In genomic region chr19:45440873-45441654, GRCh38 we compare ENCODE assay signal across 8 cellular contexts. TPM values are rescaled to one million over a fixed set of nuclear protein-coding genes. Genes with fewer than 3 reads are reported as not detected.
A peak's percentile ranks its signal among the peaks of the same experiment; 100 is the strongest.
DNase-seq lines count a peak whose midpoint lies in the region; ATAC-seq and TF ChIP-seq lines count a peak whose summit lies in the region.

No MANE protein-coding gene starts in this region.

- H3K9me3 ChIP-seq in Caco-2 (no peaks in the 10 kb centered on the region), MG63 (no peaks in the 10 kb centered on the region), neuronal stem cell (replicated peaks in 1 of 2; ENCODE audit: control insufficient read depth in 2 of 2, insufficient read depth in 1 of 2, low read depth in 1 of 2, low read length in 2 of 2) (no peaks in the 10 kb centered on the region)

- H3K27me3 ChIP-seq in Caco-2 (replicated peaks; ENCODE audit: control insufficient read depth, insufficient read depth, low read length): no peaks in the 10 kb centered on the region
- H3K27me3 ChIP-seq in MG63: no peaks in the 10 kb centered on the region
- H3K27me3 ChIP-seq in neuronal stem cell (ENCODE audit: control insufficient read depth in 3 of 3, insufficient read depth in 3 of 3, low read depth in 1 of 3, low read length in 3 of 3): no peaks in the 10 kb centered on the region

- TF ChIP-seq CTCF in Caco-2 (IDR thresholded peaks at IDR 0.05; ENCODE audit: insufficient read depth in 1 of 2, low read depth in 1 of 2, low read length in 1 of 2, severe bottlenecking in 1 of 2, unreplicated experiment in 1 of 2): no peak

- peak overlapping the region; percentile 88 for H3K27ac Mint-ChIP-seq in Caco-2 (ENCODE audit: unreplicated experiment)

- no peak overlapping the region for H3K4ac ChIP-seq in neuronal stem cell (ENCODE audit: low read length)

- H3K36me3 ChIP-seq in Caco-2 (ENCODE audit: control insufficient read depth, insufficient read depth, low read length) (no peaks in the 10 kb centered on the region), MG63 (no peaks in the 10 kb centered on the region), neuronal stem cell (replicated peaks in 1 of 2; ENCODE audit: control insufficient read depth in 2 of 2, insufficient read depth in 2 of 2, low read length in 2 of 2) (no peaks in the 10 kb centered on the region)

- peaks cover 21% of the 10 kb centered on the region for H3K36me3 Mint-ChIP-seq in Caco-2 (ENCODE audit: insufficient read depth, unreplicated experiment)

- no peak overlapping the region for H3K4me2 ChIP-seq in neuronal stem cell (ENCODE audit: insufficient read depth, low read length, poor library complexity, severe bottlenecking)

- no peak overlapping the region for H3K23ac ChIP-seq in neuronal stem cell (ENCODE audit: low read depth, low read length, poor library complexity)

- H2BK5ac ChIP-seq in neuronal stem cell (ENCODE audit: low read length): no peak overlapping the region

- peak overlapping the region; percentile 11 for H2BK12ac ChIP-seq in neuronal stem cell (ENCODE audit: low read length)

- no TSS peak for BruUV-seq in Caco-2 (replicated peaks; lab: Mats Ljungman, UMichigan)

- no peaks in the 10 kb centered on the region for H3K27me3 Mint-ChIP-seq in Caco-2 (ENCODE audit: insufficient read depth, unreplicated experiment)

- POLR2A ChIA-PET in Caco-2 (lab: Charles Lee): interaction anchor here (0.6 to 1.0 kb wide), 3 partner anchors 13 to 29 kb away, joined by 3 to 7 read pairs (median 4); partner anchors contain the start of gene FOSB

- peaks cover 28% of the 10 kb centered on the region for H3K4me1 Mint-ChIP-seq in Caco-2 (ENCODE audit: low read depth, unreplicated experiment)

- intact Hi-C loops in Caco-2 (cut with micrococcal nuclease; ENCODE audit: unreplicated experiment): loop anchor here (2.0 kb wide), 1 partner anchor 14 kb away; no protein-coding TSS in a partner anchor

- H3K9me3 Mint-ChIP-seq in Caco-2 (ENCODE audit: unreplicated experiment): no peaks in the 10 kb centered on the region

- no peak overlapping the region for H4K91ac ChIP-seq in neuronal stem cell (ENCODE audit: low read depth, low read length, poor library complexity)

- H3K18ac ChIP-seq in neuronal stem cell (ENCODE audit: low read length): peak overlapping the region; percentile 78

- H2BK120ac ChIP-seq in neuronal stem cell (ENCODE audit: low read depth, low read length): no peak overlapping the region

- peak; percentile 39 to 66 for DNase-seq in Caco-2
- peak; percentile 41 for DNase-seq in MG63
- DNase-seq in cerebellar cortex (ENCODE audit: low spot score): peak; percentile 75
- DNase-seq in neuronal stem cell (ENCODE audit: low spot score): no peak
- no peak for DNase-seq in putamen (ENCODE audit: low spot score)
- DNase-seq in NCI-H345 treated with DMSO at 0.1 percent for 48 hours (lab: John Stamatoyannopoulos, UW; ENCODE audit: unreplicated experiment): no peak

- H2BK15ac ChIP-seq in neuronal stem cell (ENCODE audit: low read length): no peak overlapping the region

- no peak overlapping the region for H4K8ac ChIP-seq in neuronal stem cell (ENCODE audit: low read depth, low read length)

- no peak overlapping the region for H3K9ac ChIP-seq in neuronal stem cell (ENCODE audit: low read depth, low read length, poor library complexity)

- H3K4me3 Mint-ChIP-seq in Caco-2 (ENCODE audit: unreplicated experiment): peak overlapping the region; percentile 84

- no peak overlapping the region for H3K14ac ChIP-seq in neuronal stem cell (ENCODE audit: low read length)

- WGBS in neuronal stem cell (ENCODE audit: extremely low coverage in 2 of 2, insufficient read length in 2 of 2, insufficient replicate concordance in 1 of 2), 2 donors: no CpG with 5 or more reads among the region's 9 CpGs

- no peak overlapping the region for H2AK5ac ChIP-seq in neuronal stem cell (ENCODE audit: low read depth, low read length)

- ATAC-seq in HG02571 (IDR thresholded peaks at IDR 0.05; ENCODE audit: unreplicated experiment) (no peak), HG03135 (IDR thresholded peaks at IDR 0.05; ENCODE audit: unreplicated experiment) (no peak)

- H3K4me3 ChIP-seq in Caco-2 (ENCODE audit: low read depth, low read length): no peak overlapping the region
- no peak overlapping the region for H3K4me3 ChIP-seq in MG63
- no peak overlapping the region for H3K4me3 ChIP-seq in neuronal stem cell (ENCODE audit: low read length in 2 of 2)

- no peaks in the 10 kb centered on the region for H3K79me1 ChIP-seq in neuronal stem cell (ENCODE audit: low read depth, low read length)

- no peak overlapping the region for H3K27ac ChIP-seq in neuronal stem cell (replicated peaks; ENCODE audit: low read length)

- peak overlapping the region; percentile 18 for H2AFZ ChIP-seq in neuronal stem cell (ENCODE audit: low read length)

- CTCF ChIA-PET in Caco-2 (lab: Charles Lee): interaction anchor here (0.7 to 3.0 kb wide), 8 partner anchors 12 to 59 kb away, joined by 3 to 261 read pairs (median 12); partner anchors contain the start of gene FOSB

- H3K4me1 ChIP-seq in Caco-2 (peaks cover 25% of the 10 kb centered on the region), neuronal stem cell (ENCODE audit: control insufficient read depth in 2 of 2, insufficient read depth in 1 of 2, low read depth in 1 of 2, low read length in 2 of 2) (peaks cover 14 to 24% of the 10 kb centered on the region in 2 donors)

RNA-seq across cellular contexts. Expression of gene ERCC1, which starts 17.3 kb away (rescaled TPM):
- 43.5 and 51.0 TPM in 2 replicates for total RNA-seq in Caco-2 (2022)
- total RNA-seq in MG63 (2014; rRNA removed; shearing (Covaris generic); ENCODE audit: low replicate concordance): 118 and 167 TPM in 2 replicates
- polyA plus RNA-seq in neuronal stem cell (2013, experiment 1 of 2): 90.0 TPM
- 87.6 TPM for polyA plus RNA-seq in neuronal stem cell (2013, experiment 2 of 2)

RNA-seq across cellular contexts. Expression of gene FOSB, which starts 26.7 kb away (rescaled TPM):
- total RNA-seq in Caco-2 (2022): 6.4 TPM in 2 replicates
- total RNA-seq in MG63 (2014; rRNA removed; shearing (Covaris generic); ENCODE audit: low replicate concordance): 0.33 TPM in 1 of 2 replicates, not detected in the other
- 8.5 TPM for polyA plus RNA-seq in neuronal stem cell (2013, experiment 1 of 2)
- polyA plus RNA-seq in neuronal stem cell (2013, experiment 2 of 2): 8.7 TPM

RNA-seq across cellular contexts. Expression of gene POLR1G, which starts 34.6 kb away (rescaled TPM):
- 27.7 and 31.1 TPM in 2 replicates for total RNA-seq in Caco-2 (2022)
- total RNA-seq in MG63 (2014; rRNA removed; shearing (Covaris generic); ENCODE audit: low replicate concordance): 27.1 and 44.0 TPM in 2 replicates
- polyA plus RNA-seq in neuronal stem cell (2013, experiment 1 of 2): 6.4 TPM
- 6.4 TPM for polyA plus RNA-seq in neuronal stem cell (2013, experiment 2 of 2)

RNA-seq across cellular contexts. Expression of gene PPP1R13L, which starts 36.2 kb away (rescaled TPM):
- 65.8 and 68.6 TPM in 2 replicates for total RNA-seq in Caco-2 (2022)
- total RNA-seq in MG63 (2014; rRNA removed; shearing (Covaris generic); ENCODE audit: low replicate concordance): 5.5 and 7.3 TPM in 2 replicates
- 11.0 TPM for polyA plus RNA-seq in neuronal stem cell (2013, experiment 1 of 2)
- 9.8 TPM for polyA plus RNA-seq in neuronal stem cell (2013, experiment 2 of 2)

RNA-seq across cellular contexts. Expression of gene RTN2, which starts 55.8 kb away (rescaled TPM):
- total RNA-seq in Caco-2 (2022): 13.8 and 18.1 TPM in 2 replicates
- total RNA-seq in MG63 (2014; rRNA removed; shearing (Covaris generic); ENCODE audit: low replicate concordance): 4.9 and 6.1 TPM in 2 replicates
- polyA plus RNA-seq in neuronal stem cell (2013, experiment 1 of 2): 9.5 TPM
- polyA plus RNA-seq in neuronal stem cell (2013, experiment 2 of 2): 10.0 TPM

Comparison
In these comparisons a context has a peak if more than half of its experiments do, and no peak if none do; other contexts are left out.
1. DNase-seq: peak in Caco-2 (2 of 2), MG63 (single experiment) and cerebellar cortex (single experiment); none in neuronal stem cell (single experiment), putamen (single experiment) and NCI-H345 treated with DMSO at 0.1 percent for 48 hours (single experiment).